ENCODE assay signal across 10 cellular contexts in genomic region chr2:157572725-157573124, GRCh38. TPM values are rescaled to one million over a fixed set of nuclear protein-coding genes. Genes with fewer than 3 reads are reported as not detected.
DNase-seq lines count a peak whose midpoint lies in the region; ATAC-seq and TF ChIP-seq lines count a peak whose summit lies in the region.
"Had no signal": no experiment of that assay in that cellular context is flagged by ENCODE, and none has a peak within 500 bp of the region (broad histone marks: within the 10 kb centered on the region; RNA-seq: fewer than 3 reads in every experiment).

No MANE protein-coding gene starts in this region.

- no peaks in the 10 kb centered on the region for H3K9me3 Mint-ChIP-seq in nephron

- TF ChIP-seq CTCF in VCaP (conservative IDR thresholded peaks at IDR 0.05): peak; percentile 73
- peak in 2 of 3 experiments; percentile 14 to 33 for TF ChIP-seq CTCF in nephron (IDR thresholded peaks at IDR 0.05; ENCODE audit: unreplicated experiment in 3 of 3)

- DNase-seq in NCI-H1436 (lab: John Stamatoyannopoulos, UW) (peak; percentile 48), NCI-H1436 treated with DMSO at 0.1 percent for 48 hours (lab: John Stamatoyannopoulos, UW) (no peak), sciatic nerve (ENCODE audit: low spot score) (no peak), NCI-H1105 (lab: John Stamatoyannopoulos, UW) (no peak)

- intact Hi-C loops in sciatic nerve (cut with DNase I): no loop called here

- no peaks in the 10 kb centered on the region for H3K27me3 Mint-ChIP-seq in nephron (ENCODE audit: low read depth)
- H3K27me3 Mint-ChIP-seq: brain had no signal

- no peak overlapping the region for H3K27ac ChIP-seq in VCaP
- H3K27ac ChIP-seq: skin epidermis had no signal

- no peak overlapping the region for H3K27ac Mint-ChIP-seq in nephron
- H3K27ac Mint-ChIP-seq: brain had no signal

- H3K4me1 Mint-ChIP-seq in nephron: no peaks in the 10 kb centered on the region
- H3K4me1 Mint-ChIP-seq: brain had no signal

- no peak overlapping the region for H3K4me3 Mint-ChIP-seq in nephron
- H3K4me3 Mint-ChIP-seq: brain had no signal

- no peaks in the 10 kb centered on the region for H3K36me3 Mint-ChIP-seq in nephron (ENCODE audit: low read depth)
- H3K36me3 Mint-ChIP-seq: brain had no signal

- ATAC-seq in HG03342 (IDR thresholded peaks at IDR 0.05; ENCODE audit: unreplicated experiment) (peak; percentile 95), GM18519 (IDR thresholded peaks at IDR 0.05; ENCODE audit: low FRiP score, unreplicated experiment) (no peak), sciatic nerve (no peak)

RNA-seq across cellular contexts. Expression of gene ACVR1C, which starts 55.9 kb away (rescaled TPM):
- total RNA-seq in sciatic nerve: 2.8 TPM
